In genomic region chr6:125956506-125957390, GRCh38 we compare ENCODE assay signal across 1 cellular context.
TF ChIP-seq lines count a peak whose summit lies in the region.

HINT3 (plus strand) TSS chr6:125956770; CDS start chr6:125956978, 208 bp downstream.

TF ChIP-seq in K562, 482 proteins besides CTCF, POLR2A, EP300 and RAD21 (continued from another document and continues in another):
- TF ChIP-seq CAMTA2 (CRISPR knock-in tag; conservative IDR thresholded peaks at IDR 0.05) (no peak), XRCC4 (IDR thresholded peaks at IDR 0.05; ENCODE audit: extremely low read depth, insufficient read depth, insufficient read length) (no peak), E2F5 (CRISPR knock-in tag; IDR thresholded peaks at IDR 0.05) (peak; percentile 30; the same call in 1 of the 2 replicates), EHMT2 (IDR thresholded peaks at IDR 0.05) (no peak), BCL6 (CRISPR knock-in tag; IDR thresholded peaks at IDR 0.05) (no peak), SMAD3 (CRISPR knock-in tag; conservative IDR thresholded peaks at IDR 0.05) (no peak), SREBF1 (IDR thresholded peaks at IDR 0.05; ENCODE audit: borderline replicate concordance, low read depth, low read length) (peak; percentile 74), RUNX1 (IDR thresholded peaks at IDR 0.05; ENCODE audit: low read depth) (no peak), MECOM (CRISPR knock-in tag; IDR thresholded peaks at IDR 0.05) (no peak), LCOR (CRISPR knock-in tag; IDR thresholded peaks at IDR 0.05) (peak; percentile 91), HCFC1 (IDR thresholded peaks at IDR 0.05; ENCODE audit: low read depth, low read length) (peak; percentile 73), NR2C1 (IDR thresholded peaks at IDR 0.05) (peak; percentile 80), NR2C1 (tag; IDR thresholded peaks at IDR 0.05) (peak; percentile 79), E4F1 (CRISPR knock-in tag; IDR thresholded peaks at IDR 0.05; ENCODE audit: borderline replicate concordance) (no peak), ZNF717 (CRISPR knock-in tag; IDR thresholded peaks at IDR 0.05) (no peak), RBM25 (IDR thresholded peaks at IDR 0.05; ENCODE audit: low read depth, low read length, severe bottlenecking) (no peak), ZNF263 (CRISPR knock-in tag; IDR thresholded peaks at IDR 0.05; ENCODE audit: borderline replicate concordance) (peak; percentile 82), MTF1 (CRISPR knock-in tag; IDR thresholded peaks at IDR 0.05; ENCODE audit: borderline replicate concordance) (no peak), GTF2E2 (tag; IDR thresholded peaks at IDR 0.05) (peak; percentile 97), ZBTB12 (CRISPR knock-in tag; IDR thresholded peaks at IDR 0.05) (peak; percentile 97), MAZ (CRISPR knock-in tag; conservative IDR thresholded peaks at IDR 0.05 in 1 of 2, IDR thresholded peaks at IDR 0.05 in 1 of 2) (peak; percentile 93 to 97), NELFE (IDR thresholded peaks at IDR 0.05; ENCODE audit: insufficient read depth, insufficient read length) (no peak), CHCHD3 (CRISPR knock-in tag; IDR thresholded peaks at IDR 0.05) (no peak), MAFG (tag; conservative IDR thresholded peaks at IDR 0.05) (no peak), ZNF316 (IDR thresholded peaks at IDR 0.05) (no peak), ZNF766 (CRISPR knock-in tag; conservative IDR thresholded peaks at IDR 0.05) (peak; percentile 72), NFIX (CRISPR knock-in tag; IDR thresholded peaks at IDR 0.05; ENCODE audit: low read depth) (no peak), KDM4B (IDR thresholded peaks at IDR 0.05; ENCODE audit: borderline replicate concordance in 2 of 2, low read depth in 1 of 2) (peak in 1 of 2 experiments; percentile 59; a peak in 1 of 4 replicates), ZNF165 (CRISPR knock-in tag; IDR thresholded peaks at IDR 0.05; ENCODE audit: borderline replicate concordance) (no peak)
- TF ChIP-seq, protein P1, sequence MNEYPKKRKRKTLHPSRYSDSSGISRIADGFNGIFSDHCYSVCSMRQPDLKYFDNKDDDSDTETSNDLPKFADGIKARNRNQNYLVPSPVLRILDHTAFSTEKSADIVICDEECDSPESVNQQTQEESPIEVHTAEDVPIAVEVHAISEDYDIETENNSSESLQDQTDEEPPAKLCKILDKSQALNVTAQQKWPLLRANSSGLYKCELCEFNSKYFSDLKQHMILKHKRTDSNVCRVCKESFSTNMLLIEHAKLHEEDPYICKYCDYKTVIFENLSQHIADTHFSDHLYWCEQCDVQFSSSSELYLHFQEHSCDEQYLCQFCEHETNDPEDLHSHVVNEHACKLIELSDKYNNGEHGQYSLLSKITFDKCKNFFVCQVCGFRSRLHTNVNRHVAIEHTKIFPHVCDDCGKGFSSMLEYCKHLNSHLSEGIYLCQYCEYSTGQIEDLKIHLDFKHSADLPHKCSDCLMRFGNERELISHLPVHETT (CRISPR knock-in tag; conservative IDR thresholded peaks at IDR 0.05 in 1 of 2, IDR thresholded peaks at IDR 0.05 in 1 of 2): peak in 1 of 2 experiments; percentile 54; a peak in 1 of 4 replicates
- TF ChIP-seq, protein P2, sequence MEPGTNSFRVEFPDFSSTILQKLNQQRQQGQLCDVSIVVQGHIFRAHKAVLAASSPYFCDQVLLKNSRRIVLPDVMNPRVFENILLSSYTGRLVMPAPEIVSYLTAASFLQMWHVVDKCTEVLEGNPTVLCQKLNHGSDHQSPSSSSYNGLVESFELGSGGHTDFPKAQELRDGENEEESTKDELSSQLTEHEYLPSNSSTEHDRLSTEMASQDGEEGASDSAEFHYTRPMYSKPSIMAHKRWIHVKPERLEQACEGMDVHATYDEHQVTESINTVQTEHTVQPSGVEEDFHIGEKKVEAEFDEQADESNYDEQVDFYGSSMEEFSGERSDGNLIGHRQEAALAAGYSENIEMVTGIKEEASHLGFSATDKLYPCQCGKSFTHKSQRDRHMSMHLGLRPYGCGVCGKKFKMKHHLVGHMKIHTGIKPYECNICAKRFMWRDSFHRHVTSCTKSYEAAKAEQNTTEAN (CRISPR knock-in tag; IDR thresholded peaks at IDR 0.05): peak; percentile 55; the same call in 1 of the 2 replicates
- TF ChIP-seq, protein P3, sequence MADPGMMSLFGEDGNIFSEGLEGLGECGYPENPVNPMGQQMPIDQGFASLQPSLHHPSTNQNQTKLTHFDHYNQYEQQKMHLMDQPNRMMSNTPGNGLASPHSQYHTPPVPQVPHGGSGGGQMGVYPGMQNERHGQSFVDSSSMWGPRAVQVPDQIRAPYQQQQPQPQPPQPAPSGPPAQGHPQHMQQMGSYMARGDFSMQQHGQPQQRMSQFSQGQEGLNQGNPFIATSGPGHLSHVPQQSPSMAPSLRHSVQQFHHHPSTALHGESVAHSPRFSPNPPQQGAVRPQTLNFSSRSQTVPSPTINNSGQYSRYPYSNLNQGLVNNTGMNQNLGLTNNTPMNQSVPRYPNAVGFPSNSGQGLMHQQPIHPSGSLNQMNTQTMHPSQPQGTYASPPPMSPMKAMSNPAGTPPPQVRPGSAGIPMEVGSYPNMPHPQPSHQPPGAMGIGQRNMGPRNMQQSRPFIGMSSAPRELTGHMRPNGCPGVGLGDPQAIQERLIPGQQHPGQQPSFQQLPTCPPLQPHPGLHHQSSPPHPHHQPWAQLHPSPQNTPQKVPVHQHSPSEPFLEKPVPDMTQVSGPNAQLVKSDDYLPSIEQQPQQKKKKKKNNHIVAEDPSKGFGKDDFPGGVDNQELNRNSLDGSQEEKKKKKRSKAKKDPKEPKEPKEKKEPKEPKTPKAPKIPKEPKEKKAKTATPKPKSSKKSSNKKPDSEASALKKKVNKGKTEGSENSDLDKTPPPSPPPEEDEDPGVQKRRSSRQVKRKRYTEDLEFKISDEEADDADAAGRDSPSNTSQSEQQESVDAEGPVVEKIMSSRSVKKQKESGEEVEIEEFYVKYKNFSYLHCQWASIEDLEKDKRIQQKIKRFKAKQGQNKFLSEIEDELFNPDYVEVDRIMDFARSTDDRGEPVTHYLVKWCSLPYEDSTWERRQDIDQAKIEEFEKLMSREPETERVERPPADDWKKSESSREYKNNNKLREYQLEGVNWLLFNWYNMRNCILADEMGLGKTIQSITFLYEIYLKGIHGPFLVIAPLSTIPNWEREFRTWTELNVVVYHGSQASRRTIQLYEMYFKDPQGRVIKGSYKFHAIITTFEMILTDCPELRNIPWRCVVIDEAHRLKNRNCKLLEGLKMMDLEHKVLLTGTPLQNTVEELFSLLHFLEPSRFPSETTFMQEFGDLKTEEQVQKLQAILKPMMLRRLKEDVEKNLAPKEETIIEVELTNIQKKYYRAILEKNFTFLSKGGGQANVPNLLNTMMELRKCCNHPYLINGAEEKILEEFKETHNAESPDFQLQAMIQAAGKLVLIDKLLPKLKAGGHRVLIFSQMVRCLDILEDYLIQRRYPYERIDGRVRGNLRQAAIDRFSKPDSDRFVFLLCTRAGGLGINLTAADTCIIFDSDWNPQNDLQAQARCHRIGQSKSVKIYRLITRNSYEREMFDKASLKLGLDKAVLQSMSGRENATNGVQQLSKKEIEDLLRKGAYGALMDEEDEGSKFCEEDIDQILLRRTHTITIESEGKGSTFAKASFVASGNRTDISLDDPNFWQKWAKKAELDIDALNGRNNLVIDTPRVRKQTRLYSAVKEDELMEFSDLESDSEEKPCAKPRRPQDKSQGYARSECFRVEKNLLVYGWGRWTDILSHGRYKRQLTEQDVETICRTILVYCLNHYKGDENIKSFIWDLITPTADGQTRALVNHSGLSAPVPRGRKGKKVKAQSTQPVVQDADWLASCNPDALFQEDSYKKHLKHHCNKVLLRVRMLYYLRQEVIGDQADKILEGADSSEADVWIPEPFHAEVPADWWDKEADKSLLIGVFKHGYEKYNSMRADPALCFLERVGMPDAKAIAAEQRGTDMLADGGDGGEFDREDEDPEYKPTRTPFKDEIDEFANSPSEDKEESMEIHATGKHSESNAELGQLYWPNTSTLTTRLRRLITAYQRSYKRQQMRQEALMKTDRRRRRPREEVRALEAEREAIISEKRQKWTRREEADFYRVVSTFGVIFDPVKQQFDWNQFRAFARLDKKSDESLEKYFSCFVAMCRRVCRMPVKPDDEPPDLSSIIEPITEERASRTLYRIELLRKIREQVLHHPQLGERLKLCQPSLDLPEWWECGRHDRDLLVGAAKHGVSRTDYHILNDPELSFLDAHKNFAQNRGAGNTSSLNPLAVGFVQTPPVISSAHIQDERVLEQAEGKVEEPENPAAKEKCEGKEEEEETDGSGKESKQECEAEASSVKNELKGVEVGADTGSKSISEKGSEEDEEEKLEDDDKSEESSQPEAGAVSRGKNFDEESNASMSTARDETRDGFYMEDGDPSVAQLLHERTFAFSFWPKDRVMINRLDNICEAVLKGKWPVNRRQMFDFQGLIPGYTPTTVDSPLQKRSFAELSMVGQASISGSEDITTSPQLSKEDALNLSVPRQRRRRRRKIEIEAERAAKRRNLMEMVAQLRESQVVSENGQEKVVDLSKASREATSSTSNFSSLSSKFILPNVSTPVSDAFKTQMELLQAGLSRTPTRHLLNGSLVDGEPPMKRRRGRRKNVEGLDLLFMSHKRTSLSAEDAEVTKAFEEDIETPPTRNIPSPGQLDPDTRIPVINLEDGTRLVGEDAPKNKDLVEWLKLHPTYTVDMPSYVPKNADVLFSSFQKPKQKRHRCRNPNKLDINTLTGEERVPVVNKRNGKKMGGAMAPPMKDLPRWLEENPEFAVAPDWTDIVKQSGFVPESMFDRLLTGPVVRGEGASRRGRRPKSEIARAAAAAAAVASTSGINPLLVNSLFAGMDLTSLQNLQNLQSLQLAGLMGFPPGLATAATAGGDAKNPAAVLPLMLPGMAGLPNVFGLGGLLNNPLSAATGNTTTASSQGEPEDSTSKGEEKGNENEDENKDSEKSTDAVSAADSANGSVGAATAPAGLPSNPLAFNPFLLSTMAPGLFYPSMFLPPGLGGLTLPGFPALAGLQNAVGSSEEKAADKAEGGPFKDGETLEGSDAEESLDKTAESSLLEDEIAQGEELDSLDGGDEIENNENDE (IDR thresholded peaks at IDR 0.05; ENCODE audit: low read depth, low read length): no peak
- TF ChIP-seq, protein P4, sequence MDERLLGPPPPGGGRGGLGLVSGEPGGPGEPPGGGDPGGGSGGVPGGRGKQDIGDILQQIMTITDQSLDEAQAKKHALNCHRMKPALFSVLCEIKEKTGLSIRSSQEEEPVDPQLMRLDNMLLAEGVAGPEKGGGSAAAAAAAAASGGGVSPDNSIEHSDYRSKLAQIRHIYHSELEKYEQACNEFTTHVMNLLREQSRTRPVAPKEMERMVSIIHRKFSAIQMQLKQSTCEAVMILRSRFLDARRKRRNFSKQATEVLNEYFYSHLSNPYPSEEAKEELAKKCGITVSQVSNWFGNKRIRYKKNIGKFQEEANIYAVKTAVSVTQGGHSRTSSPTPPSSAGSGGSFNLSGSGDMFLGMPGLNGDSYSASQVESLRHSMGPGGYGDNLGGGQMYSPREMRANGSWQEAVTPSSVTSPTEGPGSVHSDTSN (CRISPR knock-in tag; IDR thresholded peaks at IDR 0.05; ENCODE audit: low read depth): no peak
- TF ChIP-seq, protein P4 (tag; conservative IDR thresholded peaks at IDR 0.05; ENCODE audit: low read depth): no peak
- TF ChIP-seq, protein P5, sequence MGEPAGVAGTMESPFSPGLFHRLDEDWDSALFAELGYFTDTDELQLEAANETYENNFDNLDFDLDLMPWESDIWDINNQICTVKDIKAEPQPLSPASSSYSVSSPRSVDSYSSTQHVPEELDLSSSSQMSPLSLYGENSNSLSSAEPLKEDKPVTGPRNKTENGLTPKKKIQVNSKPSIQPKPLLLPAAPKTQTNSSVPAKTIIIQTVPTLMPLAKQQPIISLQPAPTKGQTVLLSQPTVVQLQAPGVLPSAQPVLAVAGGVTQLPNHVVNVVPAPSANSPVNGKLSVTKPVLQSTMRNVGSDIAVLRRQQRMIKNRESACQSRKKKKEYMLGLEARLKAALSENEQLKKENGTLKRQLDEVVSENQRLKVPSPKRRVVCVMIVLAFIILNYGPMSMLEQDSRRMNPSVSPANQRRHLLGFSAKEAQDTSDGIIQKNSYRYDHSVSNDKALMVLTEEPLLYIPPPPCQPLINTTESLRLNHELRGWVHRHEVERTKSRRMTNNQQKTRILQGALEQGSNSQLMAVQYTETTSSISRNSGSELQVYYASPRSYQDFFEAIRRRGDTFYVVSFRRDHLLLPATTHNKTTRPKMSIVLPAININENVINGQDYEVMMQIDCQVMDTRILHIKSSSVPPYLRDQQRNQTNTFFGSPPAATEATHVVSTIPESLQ (CRISPR knock-in tag; IDR thresholded peaks at IDR 0.05): peak; percentile 72; the same call in 1 of the 2 replicates
